In the genomic region with DNA sequence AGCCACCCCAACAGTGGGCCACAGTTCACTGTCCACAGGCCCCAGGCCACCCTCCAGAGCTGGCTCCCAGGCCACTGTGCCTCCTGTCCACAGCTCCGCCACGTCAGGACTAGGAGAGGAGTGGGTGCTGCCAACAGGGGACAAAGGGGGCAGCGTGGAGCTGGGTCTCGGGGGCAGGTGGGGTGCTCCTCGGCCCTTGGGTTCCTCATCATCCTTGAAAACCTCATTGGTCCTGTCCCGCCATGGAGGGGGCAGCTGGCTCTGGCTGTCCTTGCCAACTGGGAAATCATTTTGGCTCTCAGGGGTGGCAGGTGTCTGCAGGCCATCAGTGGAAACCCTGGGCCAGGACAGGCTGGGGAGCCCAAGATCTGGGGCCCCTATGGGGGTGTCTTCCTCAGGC, we compare ENCODE assay signal across 19 cellular contexts. TPM values are rescaled to one million over a fixed set of nuclear protein-coding genes. Genes with fewer than 3 reads are reported as not detected.
DNase-seq lines count a peak whose midpoint lies in the region; ATAC-seq and TF ChIP-seq lines count a peak whose summit lies in the region.
"Had no signal": no experiment of that assay in that cellular context is flagged by ENCODE, and none has a peak within 500 bp of the region (broad histone marks: within the 10 kb centered on the region; RNA-seq: fewer than 3 reads in every experiment).

No MANE protein-coding gene starts in this region.

- TF ChIP-seq CTCF in heart right ventricle (IDR thresholded peaks at IDR 0.05) (no peak), psoas muscle (IDR thresholded peaks at IDR 0.05) (no peak)

- H3K9me3 Mint-ChIP-seq in activated T-helper 2 cell treated with anti-CD3 and anti-CD28 coated beads, Interferon-gamma antibody, Interleukin-2, Interleukin-4, amounts not matched to agents 10 μg/mL and 5 μg/mL and 100 μg/mL, durations not matched to agents 14 hours and 24 hours and 36 hours = no peaks in the 10 kb centered on the region
- H3K9me3 Mint-ChIP-seq: CD8-positive, alpha-beta T cell; GM23338 had no signal

- intact Hi-C loops in right cardiac atrium (cut with DNase I) = loop anchor here in 1 of 4 donors (10.0 kb wide), 1 partner anchor 49 kb away; the partner anchor contains the start of gene ADAMTS7
- intact Hi-C loops in heart right ventricle (cut with DNase I) = loop anchor here in 1 of 10 donors (10.0 kb wide), 1 partner anchor 49 kb away; the partner anchor contains the start of gene ADAMTS7
- intact Hi-C loops in psoas muscle (cut with DNase I) = loop anchor here (10.0 kb wide), 2 partner anchors 49 to 109 kb away; partner anchors contain the start of genes ADAMTS7 (in 1 of the 2) and MORF4L1 (in 1 of the 2)
- intact Hi-C loops in aorta (cut with DNase I) = no loop called here
- intact Hi-C loops in activated T-helper 2 cell treated with anti-CD3 and anti-CD28 coated beads, Interferon-gamma antibody, Interleukin-2, Interleukin-4, amounts not matched to agents 10 μg/mL and 5 μg/mL and 100 μg/mL, durations not matched to agents 14 hours and 24 hours and 36 hours (cut with micrococcal nuclease) = no loop called here

- H3K27me3 ChIP-seq in right cardiac atrium (ENCODE audit: control insufficient read depth, insufficient read depth) (no peaks in the 10 kb centered on the region), heart right ventricle (no peaks in the 10 kb centered on the region), psoas muscle (ENCODE audit: insufficient read depth in 3 of 3, low read length in 2 of 3) (no peaks in the 10 kb centered on the region), aorta (ENCODE audit: control insufficient read depth in 1 of 2, insufficient read depth in 2 of 2, low read length in 1 of 2) (no peaks in the 10 kb centered on the region)

- H3K27ac Mint-ChIP-seq in activated T-helper 2 cell treated with anti-CD3 and anti-CD28 coated beads, Interferon-gamma antibody, Interleukin-2, Interleukin-4, amounts not matched to agents 10 μg/mL and 5 μg/mL and 100 μg/mL, durations not matched to agents 14 hours and 24 hours and 36 hours = no peak overlapping the region
- H3K27ac Mint-ChIP-seq: CD8-positive, alpha-beta T cell had no signal

- H3K27ac ChIP-seq in right cardiac atrium (ENCODE audit: low read length) = no peak overlapping the region
- no peak overlapping the region for H3K27ac ChIP-seq in heart right ventricle
- H3K27ac ChIP-seq in psoas muscle = no peak overlapping the region
- H3K27ac ChIP-seq in aorta (ENCODE audit: low read depth in 1 of 2, low read length in 2 of 2) = no peak overlapping the region
- H3K27ac ChIP-seq: A549 had no signal

- H3K4me3 Mint-ChIP-seq in activated T-helper 2 cell treated with anti-CD3 and anti-CD28 coated beads, Interferon-gamma antibody, Interleukin-2, Interleukin-4, amounts not matched to agents 10 μg/mL and 5 μg/mL and 100 μg/mL, durations not matched to agents 14 hours and 24 hours and 36 hours (ENCODE audit: low read depth) = no peak overlapping the region
- H3K4me3 Mint-ChIP-seq: CD8-positive, alpha-beta T cell; GM23338 had no signal

- H3K27me3 Mint-ChIP-seq in activated T-helper 2 cell treated with anti-CD3 and anti-CD28 coated beads, Interferon-gamma antibody, Interleukin-2, Interleukin-4, amounts not matched to agents 10 μg/mL and 5 μg/mL and 100 μg/mL, durations not matched to agents 14 hours and 24 hours and 36 hours (ENCODE audit: low read depth) = no peaks in the 10 kb centered on the region

- no peaks in the 10 kb centered on the region for H3K36me3 Mint-ChIP-seq in activated T-helper 2 cell treated with anti-CD3 and anti-CD28 coated beads, Interferon-gamma antibody, Interleukin-2, Interleukin-4, amounts not matched to agents 10 μg/mL and 5 μg/mL and 100 μg/mL, durations not matched to agents 14 hours and 24 hours and 36 hours (ENCODE audit: low read depth)
- H3K36me3 Mint-ChIP-seq: CD8-positive, alpha-beta T cell had no signal

- H3K36me3 ChIP-seq in heart right ventricle (peaks cover 0 to 4% (median 0%) of the 10 kb centered on the region in 9 donors), psoas muscle (ENCODE audit: insufficient read depth in 1 of 2, low read depth in 1 of 2) (no peaks in the 10 kb centered on the region), aorta (ENCODE audit: control insufficient read depth in 1 of 2, insufficient read depth in 2 of 2, low read length in 1 of 2) (no peaks in the 10 kb centered on the region)

- WGBS in right cardiac atrium = 82% methylated on average over 6 of the region's 6 CpGs
- 92 to 94% methylated on average over 6 of the region's 6 CpGs for WGBS in heart right ventricle, 2 donors
- 79 to 91% (median 86%) methylated on average over 6 of the region's 6 CpGs for WGBS in psoas muscle, 3 donors
- 96 to 97% methylated on average over 6 of the region's 6 CpGs for WGBS in aorta, 2 donors

- H3K4me1 ChIP-seq in right cardiac atrium (ENCODE audit: control insufficient read depth, insufficient read depth, low read length) (peaks cover 11% of the 10 kb centered on the region), heart right ventricle (peaks cover 4 to 31% (median 18%) of the 10 kb centered on the region in 9 donors), psoas muscle (no peaks in the 10 kb centered on the region), aorta (ENCODE audit: control insufficient read depth in 1 of 2, insufficient read depth in 2 of 2, low read length in 2 of 2) (no peaks in the 10 kb centered on the region)
- H3K4me1 ChIP-seq: A549 had no signal

- no peak for TF ChIP-seq POLR2A in erythroblast (IDR thresholded peaks at IDR 0.05; ENCODE audit: low read length)

- DNase-seq in right cardiac atrium (peak; percentile 12 to 62 (median 42)), heart right ventricle (no peak), left lobe of liver (ENCODE audit: low spot score) (peak; percentile 41), psoas muscle (peak; percentile 5 to 23), aorta (peak; percentile 44 to 51), erythroblast (lab: John Stamatoyannopoulos, UW) (no peak), SKM-1 treated with dmso at 0.1 percent for 144 hours (lab: John Stamatoyannopoulos, UW; ENCODE audit: unreplicated experiment) (no peak)
- no peak for DNase-seq in activated T-helper 2 cell treated with anti-CD3 and anti-CD28 coated beads, Interferon-gamma antibody, Interleukin-2, Interleukin-4, amounts not matched to agents 10 μg/mL and 5 μg/mL and 100 μg/mL, durations not matched to agents 14 hours and 24 hours and 36 hours (ENCODE audit: low spot score)
- DNase-seq: Calu3, GF-D8, KG1, NCI-H1105 treated with DMSO at 0.1 percent for 48 hours, NCI-H1694, NCI-H2081 treated with DMSO at 0.1 percent for 48 hours, NCI-H510A treated with DMSO at 0.1 percent for 48 hours had no signal

- H3K4me3 ChIP-seq in right cardiac atrium (ENCODE audit: low read length) (no peak overlapping the region), heart right ventricle (no peak overlapping the region), psoas muscle (no peak overlapping the region), aorta (ENCODE audit: low read length in 2 of 2) (no peak overlapping the region)
- H3K4me3 ChIP-seq: A549, GM23338 had no signal

- ATAC-seq in right cardiac atrium (no peak), heart right ventricle (no peak), left lobe of liver (no peak), psoas muscle (no peak), aorta (ENCODE audit: low FRiP score) (no peak)
- ATAC-seq: A549; CD8-positive, alpha-beta T cell; GM23338; HCT116 had no signal

- H3K9me3 ChIP-seq in right cardiac atrium (ENCODE audit: control insufficient read depth, low read length) (no peaks in the 10 kb centered on the region), heart right ventricle (no peaks in the 10 kb centered on the region), psoas muscle (no peaks in the 10 kb centered on the region), aorta (ENCODE audit: control insufficient read depth, low read length) (no peaks in the 10 kb centered on the region)
- H3K9me3 ChIP-seq: A549 had no signal

- H3K4me1 Mint-ChIP-seq in activated T-helper 2 cell treated with anti-CD3 and anti-CD28 coated beads, Interferon-gamma antibody, Interleukin-2, Interleukin-4, amounts not matched to agents 10 μg/mL and 5 μg/mL and 100 μg/mL, durations not matched to agents 14 hours and 24 hours and 36 hours (ENCODE audit: low read depth) = peaks cover 9% of the 10 kb centered on the region

RNA-seq across cellular contexts. Expression of gene ADAMTS7, which starts 45.2 kb away (rescaled TPM):
- total RNA-seq in right cardiac atrium (10 to 100 TPM; 38.8 to 85.9 (median 82.0) TPM), heart right ventricle (10 to 100 TPM in 9 of 10 donors, 1 to 10 TPM in 1; 8.8 to 41.2 (median 17.9) TPM), left lobe of liver (0.86 TPM), psoas muscle (1 to 10 TPM in 2 of 4 donors, under 1 TPM in 2; 0.74 to 1.3 (median 0.96) TPM), aorta (10 to 100 TPM; 14.7 to 23.9 TPM)
- polyA plus RNA-seq in right cardiac atrium (40.3 TPM), heart right ventricle (10 to 100 TPM in 1 of 2 donors, 1 to 10 TPM in 1; 3.5 to 47.0 TPM), psoas muscle (under 1 TPM; 0.32 to 0.61 (median 0.59) TPM), aorta (10 to 100 TPM in 1 of 2 donors, 1 to 10 TPM in 1; 3.9 to 30.0 TPM)
- total RNA-seq in activated T-helper 2 cell treated with anti-CD3 and anti-CD28 coated beads, Interferon-gamma antibody, Interleukin-2, Interleukin-4, amounts not matched to agents 10 μg/mL and 5 μg/mL and 100 μg/mL, durations not matched to agents 14 hours and 24 hours and 36 hours = 6.9 and 7.2 TPM in 2 replicates
- total RNA-seq: CD8-positive, alpha-beta T cell had no signal

Comparison
In these comparisons a context has a peak if more than half of its experiments do, and no peak if none do; other contexts are left out.
1. DNase-seq: peak in right cardiac atrium (3 of 3), left lobe of liver (single experiment), psoas muscle (2 of 2) and aorta (2 of 2); none in heart right ventricle (0 of 2), erythroblast (0 of 2), SKM-1 treated with dmso at 0.1 percent for 144 hours (single experiment) and activated T-helper 2 cell treated with anti-CD3 and anti-CD28 coated beads, Interferon-gamma antibody, Interleukin-2, Interleukin-4, amounts not matched to agents 10 μg/mL and 5 μg/mL and 100 μg/mL, durations not matched to agents 14 hours and 24 hours and 36 hours (single experiment).
2. intact Hi-C loops: an anchor here in psoas muscle (10.0 kb wide); none called in aorta and activated T-helper 2 cell treated with anti-CD3 and anti-CD28 coated beads, Interferon-gamma antibody, Interleukin-2, Interleukin-4, amounts not matched to agents 10 μg/mL and 5 μg/mL and 100 μg/mL, durations not matched to agents 14 hours and 24 hours and 36 hours.